Comparison of ENCODE assay signal across 1 cellular context in the genomic region with DNA sequence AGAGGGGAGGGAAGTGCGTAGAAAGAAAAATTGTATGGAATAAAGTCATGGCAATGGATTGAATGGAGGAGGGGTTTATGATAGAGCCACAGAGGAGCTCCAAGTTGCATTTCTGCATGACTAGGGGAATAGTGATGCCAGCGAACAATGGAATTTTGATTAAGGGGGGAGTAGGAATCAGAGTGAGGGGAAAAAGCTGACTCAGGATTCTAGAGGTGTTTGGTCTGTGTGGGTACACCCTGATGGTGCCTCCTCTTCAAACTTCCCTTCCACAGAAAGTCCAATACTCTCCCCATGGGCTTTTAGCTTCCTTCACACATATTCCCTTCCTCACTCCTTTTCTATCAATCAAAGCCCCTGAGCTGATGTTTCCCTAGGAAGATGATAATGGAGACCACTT.
TF ChIP-seq lines count a peak whose summit lies in the region.

No MANE protein-coding gene starts in this region.

TF ChIP-seq in HepG2, 621 proteins besides CTCF, POLR2A, EP300 and RAD21:
- TF ChIP-seq MAFF (IDR thresholded peaks at IDR 0.05; ENCODE audit: low read depth, low read length), result peak; percentile 72
- no peak for TF ChIP-seq FOXK2 (IDR thresholded peaks at IDR 0.05)
- TF ChIP-seq ZFP36 (IDR thresholded peaks at IDR 0.05; ENCODE audit: borderline replicate concordance, low read depth, low read length, partially characterized antibody), result no peak
- TF ChIP-seq, protein P1, sequence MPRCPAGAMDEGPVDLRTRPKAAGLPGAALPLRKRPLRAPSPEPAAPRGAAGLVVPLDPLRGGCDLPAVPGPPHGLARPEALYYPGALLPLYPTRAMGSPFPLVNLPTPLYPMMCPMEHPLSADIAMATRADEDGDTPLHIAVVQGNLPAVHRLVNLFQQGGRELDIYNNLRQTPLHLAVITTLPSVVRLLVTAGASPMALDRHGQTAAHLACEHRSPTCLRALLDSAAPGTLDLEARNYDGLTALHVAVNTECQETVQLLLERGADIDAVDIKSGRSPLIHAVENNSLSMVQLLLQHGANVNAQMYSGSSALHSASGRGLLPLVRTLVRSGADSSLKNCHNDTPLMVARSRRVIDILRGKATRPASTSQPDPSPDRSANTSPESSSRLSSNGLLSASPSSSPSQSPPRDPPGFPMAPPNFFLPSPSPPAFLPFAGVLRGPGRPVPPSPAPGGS (CRISPR knock-in tag; IDR thresholded peaks at IDR 0.05), result no peak
- TF ChIP-seq ZNF256 (CRISPR knock-in tag; conservative IDR thresholded peaks at IDR 0.05), result no peak
- TF ChIP-seq, protein P2, sequence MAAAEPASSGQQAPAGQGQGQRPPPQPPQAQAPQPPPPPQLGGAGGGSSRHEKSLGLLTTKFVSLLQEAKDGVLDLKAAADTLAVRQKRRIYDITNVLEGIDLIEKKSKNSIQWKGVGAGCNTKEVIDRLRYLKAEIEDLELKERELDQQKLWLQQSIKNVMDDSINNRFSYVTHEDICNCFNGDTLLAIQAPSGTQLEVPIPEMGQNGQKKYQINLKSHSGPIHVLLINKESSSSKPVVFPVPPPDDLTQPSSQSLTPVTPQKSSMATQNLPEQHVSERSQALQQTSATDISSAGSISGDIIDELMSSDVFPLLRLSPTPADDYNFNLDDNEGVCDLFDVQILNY (CRISPR knock-in tag; conservative IDR thresholded peaks at IDR 0.05), result no peak
- TF ChIP-seq MIER2 (CRISPR knock-in tag; IDR thresholded peaks at IDR 0.05), result no peak
- TF ChIP-seq MAFK (conservative IDR thresholded peaks at IDR 0.05 in 1 of 2, IDR thresholded peaks at IDR 0.05 in 1 of 2; ENCODE audit: low read length in 2 of 2), result peak; percentile 71 to 87
